In genomic region chr13:50682966-50683365, GRCh38 we compare ENCODE assay signal across 21 cellular contexts.
"Had no signal": no experiment of that assay in that cellular context is flagged by ENCODE, and none has a peak within 500 bp of the region (broad histone marks: within the 10 kb centered on the region; RNA-seq: fewer than 3 reads in every experiment).

No MANE protein-coding gene starts in this region.

- H3K9ac ChIP-seq: neural progenitor cell had no signal

- ATAC-seq: activated naive CD8-positive, alpha-beta T cell treated with anti-CD3 and anti-CD28 coated beads, Interleukin-2, amount 50 U/mL, for 24 hours; left lobe of liver; sciatic nerve; stimulated activated effector memory CD8-positive, alpha-beta T cell treated with anti-CD3 and anti-CD28 coated beads, Interleukin-12 subunit alpha, Interleukin-12 subunit beta, amount 100 ng/mL, for 72 hours had no signal

- H3K9me3 ChIP-seq: esophagus squamous epithelium, ovary, SJCRH30, stomach had no signal

- H2AFZ ChIP-seq: neural progenitor cell had no signal

- H3K4me3 ChIP-seq: esophagus squamous epithelium, neural progenitor cell, ovary, SJCRH30, smooth muscle cell, stomach had no signal

- H3K27me3 ChIP-seq: brain microvascular endothelial cell, esophagus squamous epithelium, neural progenitor cell, ovary, SJCRH30, stomach had no signal

- H3K36me3 ChIP-seq: brain microvascular endothelial cell, esophagus squamous epithelium, neural progenitor cell, ovary, SJCRH30, stomach had no signal

- DNase-seq: activated CD4-positive, alpha-beta T cell treated with anti-CD3 and anti-CD28 coated beads for 1 hour; activated CD4-positive, alpha-beta T cell treated with anti-CD3 and anti-CD28 coated beads, Interleukin-2, amount 50 U/mL, for 4 hours; activated naive CD4-positive, alpha-beta T cell treated with Interleukin-2 at 50 U/mL for 16 hours; activated naive CD8-positive, alpha-beta T cell treated with anti-CD3 and anti-CD28 coated beads, Interleukin-2, amount 50 U/mL, for 24 hours; aorta; brain microvascular endothelial cell; cortex of kidney; effector CD4-positive, alpha-beta T cell; esophagus squamous epithelium; glutamatergic neuron; islet precursor cell; mammary epithelial cell; ovary; SJCRH30; stimulated activated CD4-positive, alpha-beta T cell treated with anti-CD3 and anti-CD28 coated beads, Interleukin-4, amount 100 ng/mL, for 24 hours; stomach had no signal

- H3K27ac ChIP-seq: brain microvascular endothelial cell, esophagus squamous epithelium, neural progenitor cell, ovary, SJCRH30, stomach had no signal

- H3K4me2 ChIP-seq: neural progenitor cell, smooth muscle cell had no signal
